ENCODE assay signal across 8 cellular contexts in the genomic region with DNA sequence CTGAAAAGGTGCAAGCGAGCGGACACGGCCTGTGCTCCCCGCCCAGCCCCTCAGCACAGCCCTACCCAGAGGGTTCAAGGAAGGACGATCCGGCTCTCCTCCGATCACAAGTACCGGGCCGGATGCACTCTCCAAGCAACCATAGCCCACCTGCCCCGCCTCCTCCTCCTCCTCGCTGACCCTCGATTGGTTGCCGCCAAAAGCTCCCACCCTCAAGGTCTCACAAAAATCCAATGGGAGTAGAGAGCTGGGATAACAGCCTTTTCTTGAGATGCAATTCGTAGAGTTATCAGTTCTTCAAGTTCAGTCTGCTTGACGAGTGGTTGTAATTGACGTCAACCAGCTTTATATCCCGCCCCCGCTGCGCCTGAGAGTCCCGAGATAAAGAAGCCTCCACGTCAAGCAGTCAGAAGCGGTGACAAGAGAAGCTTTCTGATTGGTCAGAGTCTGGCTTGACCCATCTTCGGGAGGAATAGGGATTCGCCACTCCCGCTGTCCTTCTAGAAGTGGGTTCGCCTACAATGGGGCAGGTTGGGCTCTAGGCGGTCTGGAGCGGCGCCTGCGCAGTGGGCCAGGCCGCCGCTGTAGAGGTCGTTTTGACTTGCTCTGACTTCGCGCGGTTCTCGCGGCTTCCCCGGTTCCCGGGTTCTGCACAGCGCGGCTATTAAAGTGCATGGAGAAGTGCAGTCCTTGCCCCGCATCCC. TPM values are rescaled to one million over a fixed set of nuclear protein-coding genes. Genes with fewer than 3 reads are reported as not detected.
DNase-seq lines count a peak whose midpoint lies in the region; ATAC-seq, FAIRE-seq and TF ChIP-seq lines count a peak whose summit lies in the region.

IFT27 (minus strand) TSS at position 154 of the 704 bp plus-strand sequence. CDS start 412 bp downstream, outside the sequence.

- H3K4me1 ChIP-seq in kidney (ENCODE audit: control insufficient read depth in 1 of 2, insufficient read depth in 1 of 2, low read depth in 1 of 2, low read length in 2 of 2) = peaks cover 3 to 12% of the 10 kb centered on the region in 2 donors

- H3K9ac ChIP-seq in kidney (ENCODE audit: low read length in 2 of 2) = peak within 1 kb of the TSS; percentile 61 to 81

- DNase-seq in AG09309 (ENCODE audit: low read depth) (peak; percentile 100), NCI-H510A treated with DMSO at 0.1 percent for 48 hours (lab: John Stamatoyannopoulos, UW) (peak; percentile 82), chondrocyte (ENCODE audit: low spot score) (peak; percentile 96), kidney (peak; percentile 98)
- DNase-seq in activated CD4-positive, alpha-beta T cell treated with anti-CD3 and anti-CD28 coated beads for 24 hours (ENCODE audit: low read depth in 2 of 2) = peak; percentile 93 to 95
- peak; percentile 97 for DNase-seq in stimulated activated CD4-positive, alpha-beta T cell treated with anti-CD3 and anti-CD28 coated beads, Interleukin-15, amount 100 ng/mL, for 24 hours

- intact Hi-C loops in kidney (cut with DNase I) = no loop called here

- peak within 1 kb of the TSS; percentile 91 for H3K27ac Mint-ChIP-seq in chondrocyte (ENCODE audit: unreplicated experiment)

- H3K27me3 Mint-ChIP-seq in chondrocyte (ENCODE audit: low read depth) = no peaks in the 10 kb centered on the region

- ATAC-seq in GM19035 (IDR thresholded peaks at IDR 0.05; ENCODE audit: unreplicated experiment) (peak; percentile 88), HG03354 (IDR thresholded peaks at IDR 0.05; ENCODE audit: poor library complexity, severe bottlenecking, unreplicated experiment) (peak; percentile 88)

- H3K27ac ChIP-seq in kidney (ENCODE audit: low read depth in 2 of 2, low read length in 2 of 2) = peak within 1 kb of the TSS; percentile 40 to 55

- H3K36me3 ChIP-seq in kidney (ENCODE audit: control insufficient read depth in 1 of 2, insufficient read depth in 2 of 2, low read length in 2 of 2) = no peaks in the 10 kb centered on the region

- FAIRE-seq in kidney (lab: Jason Lieb, UNC) = peak; percentile 100

- peaks cover 1% of the 10 kb centered on the region for H3K36me3 Mint-ChIP-seq in chondrocyte (ENCODE audit: low read depth)

- TF ChIP-seq CTCF in AG09309 (IDR thresholded peaks at IDR 0.05; ENCODE audit: control insufficient read depth, insufficient read depth, low read depth, low read length, missing control alignments) (no peak), chondrocyte (IDR thresholded peaks at IDR 0.05) (peak; percentile 17), kidney (IDR thresholded peaks at IDR 0.05; ENCODE audit: borderline replicate concordance, extremely low read depth, insufficient read depth) (no peak)

- peak within 1 kb of the TSS; percentile 99 for H3K4me3 ChIP-seq in AG09309 (ENCODE audit: control insufficient read depth, low read depth, low read length)
- H3K4me3 ChIP-seq in kidney (ENCODE audit: low read length in 2 of 2) = peak within 1 kb of the TSS; percentile 80 to 83

- H3K4me1 Mint-ChIP-seq in chondrocyte (ENCODE audit: low read depth) = peaks cover 18% of the 10 kb centered on the region

- peaks cover 3% of the 10 kb centered on the region for H3K9me3 Mint-ChIP-seq in chondrocyte (ENCODE audit: low read depth)

- H3K4me3 Mint-ChIP-seq in chondrocyte (ENCODE audit: unreplicated experiment) = peak within 1 kb of the TSS; percentile 82

- H3K9me3 ChIP-seq in kidney (ENCODE audit: control insufficient read depth in 1 of 2, low read length in 2 of 2) = no peaks in the 10 kb centered on the region

RNA-seq across cellular contexts. Expression of gene IFT27, which starts in this region (rescaled TPM):
- 23.0 to 31.4 TPM (median 24.4 TPM) in 3 replicates for total RNA-seq in chondrocyte
- 33.1 TPM for total RNA-seq in kidney
- polyA plus RNA-seq in kidney (ENCODE audit: insufficient read depth, low read depth, low replicate concordance) = 52.7 TPM

Comparison
In these comparisons a context has a peak if more than half of its experiments do, and no peak if none do; other contexts are left out.
1. Peak in every context shown above with its lines: DNase-seq, ATAC-seq, H3K4me3 ChIP-seq and H3K27ac ChIP-seq.